In the genomic region with DNA sequence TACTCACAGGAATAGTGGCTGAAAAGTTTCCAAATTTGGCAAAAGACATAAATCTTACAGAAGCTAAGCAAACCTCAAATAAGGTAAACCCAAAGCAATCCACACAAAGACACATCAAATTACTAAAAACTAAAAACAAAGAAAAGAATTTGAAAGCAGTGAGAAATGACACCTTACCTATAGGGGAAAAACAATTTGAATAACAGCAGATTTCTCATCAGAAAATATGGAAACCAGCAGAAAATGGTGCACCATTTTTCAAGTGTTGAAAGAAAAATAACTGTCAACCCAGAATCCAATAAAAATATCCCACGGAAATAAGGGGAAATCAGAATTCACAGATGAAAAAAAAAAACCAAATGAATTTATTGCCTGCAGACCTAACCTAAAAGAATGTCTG, we compare ENCODE assay signal across 29 cellular contexts.
"Had no signal": no experiment of that assay in that cellular context is flagged by ENCODE, and none has a peak within 500 bp of the region (broad histone marks: within the 10 kb centered on the region; RNA-seq: fewer than 3 reads in every experiment).

No MANE protein-coding gene starts in this region.

- H3K27me3 ChIP-seq: colonic mucosa, dorsolateral prefrontal cortex, esophagus muscularis mucosa, esophagus squamous epithelium, foreskin keratinocyte, gastrocnemius medialis, gastroesophageal sphincter, heart left ventricle, heart right ventricle had no signal

- ATAC-seq: effector memory CD8-positive, alpha-beta T cell; esophagus mucosa; foreskin keratinocyte; gastrocnemius medialis; gastroesophageal sphincter; heart left ventricle; heart right ventricle had no signal

- FAIRE-seq: colon, endometrium, endothelial cell of umbilical vein, frontal cortex had no signal

- H3K9me3 ChIP-seq: colonic mucosa, esophagus squamous epithelium, gastrocnemius medialis, gastroesophageal sphincter had no signal

- DNase-seq: colonic mucosa; cortex of kidney; dermis blood vessel endothelial cell; dorsolateral prefrontal cortex; effector CD4-positive, alpha-beta T cell; effector CD8-positive, alpha-beta T cell; effector memory CD4-positive, alpha-beta T cell; effector memory CD8-positive, alpha-beta T cell; endodermal cell; erythroblast; esophagus squamous epithelium; foreskin fibroblast; foreskin keratinocyte; foreskin melanocyte; gastrocnemius medialis; glutamatergic neuron; head of caudate nucleus; heart left ventricle; heart right ventricle had no signal

- H3K36me3 ChIP-seq: colonic mucosa, gastrocnemius medialis had no signal

- H3K4me1 Mint-ChIP-seq: endodermal cell had no signal

- H3K4me3 ChIP-seq: colonic mucosa, coronary artery, dorsolateral prefrontal cortex, esophagus muscularis mucosa, esophagus squamous epithelium, gastrocnemius medialis, gastroesophageal sphincter, heart left ventricle, heart right ventricle had no signal

- H3K27ac Mint-ChIP-seq: dendritic cell treated with granulocyte-macrophage colony-stimulating factor and Interleukin-4, amounts not matched to agents 40 ng/mL and 50 ng/mL, for 4 days; effector memory CD8-positive, alpha-beta T cell; endodermal cell had no signal

- H3K4me1 ChIP-seq: colonic mucosa, esophagus muscularis mucosa, esophagus squamous epithelium, foreskin keratinocyte, gastrocnemius medialis, gastroesophageal sphincter, heart right ventricle had no signal

- H3K27me3 Mint-ChIP-seq: dendritic cell treated with granulocyte-macrophage colony-stimulating factor and Interleukin-4, amounts not matched to agents 40 ng/mL and 50 ng/mL, for 4 days; effector memory CD8-positive, alpha-beta T cell had no signal

- H3K27ac ChIP-seq: colonic mucosa, coronary artery, dorsolateral prefrontal cortex, epithelial cell of prostate, esophagus muscularis mucosa, esophagus squamous epithelium, foreskin keratinocyte, gastrocnemius medialis, gastroesophageal sphincter, heart left ventricle, heart right ventricle had no signal

- H3K4me3 Mint-ChIP-seq: dendritic cell treated with granulocyte-macrophage colony-stimulating factor and Interleukin-4, amounts not matched to agents 40 ng/mL and 50 ng/mL, for 4 days; effector memory CD8-positive, alpha-beta T cell; endodermal cell had no signal
